ENCODE assay signal across 11 cellular contexts in genomic region chr14:88189840-88190191, GRCh38.
DNase-seq lines count a peak whose midpoint lies in the region; ATAC-seq, FAIRE-seq and TF ChIP-seq lines count a peak whose summit lies in the region.
"Had no signal": no experiment of that assay in that cellular context is flagged by ENCODE, and none has a peak within 500 bp of the region (broad histone marks: within the 10 kb centered on the region; RNA-seq: fewer than 3 reads in every experiment).

No MANE protein-coding gene starts in this region.

- H3K4me3 ChIP-seq in A549 (no peak overlapping the region), IMR-90 (ENCODE audit: insufficient read depth, low read depth, low read length) (no peak overlapping the region), endocrine pancreas (ENCODE audit: control insufficient read depth, insufficient read depth, low read length) (peak overlapping the region; percentile 89), mucosa of descending colon (no peak overlapping the region), prostate gland (no peak overlapping the region)
- H3K4me3 ChIP-seq: left lung had no signal

- TF ChIP-seq CTCF in A549 (IDR thresholded peaks at IDR 0.05), result no peak
- TF ChIP-seq CTCF in IMR-90 (conservative IDR thresholded peaks at IDR 0.05; ENCODE audit: low read depth, low read length), result no peak
- TF ChIP-seq CTCF in mucosa of descending colon (IDR thresholded peaks at IDR 0.05), result no peak
- no peak for TF ChIP-seq CTCF in prostate gland (IDR thresholded peaks at IDR 0.05)
- TF ChIP-seq CTCF in GM13976 (IDR thresholded peaks at IDR 0.05; ENCODE audit: borderline replicate concordance, control extremely low read depth, extremely low read depth, insufficient read depth, missing control alignments), result no peak

- H3K27ac ChIP-seq in A549 (no peak overlapping the region), IMR-90 (ENCODE audit: insufficient read depth, low read length) (no peak overlapping the region), prostate gland (no peak overlapping the region)
- H3K27ac ChIP-seq: heart right ventricle, left lung had no signal

- no peaks in the 10 kb centered on the region for H3K36me3 ChIP-seq in IMR-90 (ENCODE audit: control insufficient read depth, insufficient read depth, low read length)
- H3K36me3 ChIP-seq in endocrine pancreas (ENCODE audit: control insufficient read depth, insufficient read depth, low read length), result no peaks in the 10 kb centered on the region
- no peaks in the 10 kb centered on the region for H3K36me3 ChIP-seq in mucosa of descending colon (ENCODE audit: low read depth)
- no peaks in the 10 kb centered on the region for H3K36me3 ChIP-seq in prostate gland
- H3K36me3 ChIP-seq: heart right ventricle, left lung had no signal

- H2AK5ac ChIP-seq in IMR-90 (ENCODE audit: low read depth, low read length), result no peak overlapping the region

- H3K4me2 ChIP-seq in A549 (no peak overlapping the region; the same call in 2 of the 3 replicates), IMR-90 (ENCODE audit: low read depth, low read length) (peak overlapping the region; percentile 90)

- H4K5ac ChIP-seq in IMR-90 (ENCODE audit: low read depth, low read length), result no peak overlapping the region

- no peaks in the 10 kb centered on the region for H3K9me1 ChIP-seq in IMR-90 (ENCODE audit: insufficient read depth, low read length)

- TF ChIP-seq RAD21 in A549 (conservative IDR thresholded peaks at IDR 0.05 in 1 of 2, IDR thresholded peaks at IDR 0.05 in 1 of 2) (no peak), IMR-90 (IDR thresholded peaks at IDR 0.05; ENCODE audit: low read length) (no peak)

- no peak overlapping the region for H4K8ac ChIP-seq in IMR-90 (ENCODE audit: low read depth in 2 of 2, low read length in 2 of 2)

- no peaks in the 10 kb centered on the region for H3K79me1 ChIP-seq in IMR-90 (ENCODE audit: low read depth in 1 of 2, low read length in 2 of 2)

- no peak overlapping the region for H3K23ac ChIP-seq in IMR-90 (ENCODE audit: low read depth, low read length)

- no peak overlapping the region for H2AFZ ChIP-seq in IMR-90 (replicated peaks; ENCODE audit: low read length, poor library complexity)

- CTCF ChIA-PET in A549 (lab: Yijun Ruan, JAX) (interaction anchor here (0.9 to 5.1 kb wide), 38 partner anchors 9 to 523 kb away, joined by 3 to 76 read pairs (median 6); partner anchors contain the start of gene SPATA7), IMR-90 (lab: Yijun Ruan, JAX) (interaction anchor here (0.5 to 1.6 kb wide), 16 partner anchors 8 to 370 kb away, joined by 3 to 11 read pairs (median 4); no protein-coding TSS in a partner anchor)

- TF ChIP-seq POLR2A in A549 (IDR thresholded peaks at IDR 0.05; ENCODE audit: low read length) (no peak), IMR-90 (IDR thresholded peaks at IDR 0.05; ENCODE audit: low read depth, low read length) (no peak), prostate gland (IDR thresholded peaks at IDR 0.05) (no peak)

- H2BK5ac ChIP-seq in IMR-90 (ENCODE audit: low read depth, low read length, poor library complexity, severe bottlenecking), result no peak overlapping the region

- H3K27me3 ChIP-seq in IMR-90 (ENCODE audit: control insufficient read depth, insufficient read depth, low read length) (peaks cover 4% of the 10 kb centered on the region), endocrine pancreas (ENCODE audit: control insufficient read depth, insufficient read depth, low read length) (no peaks in the 10 kb centered on the region), prostate gland (replicated peaks; ENCODE audit: insufficient read depth) (no peaks in the 10 kb centered on the region)

- H4K20me1 ChIP-seq in IMR-90 (ENCODE audit: insufficient read depth, low read length), result no peaks in the 10 kb centered on the region

- POLR2A ChIA-PET in A549 (lab: Yijun Ruan, JAX) (no interaction called here), IMR-90 (lab: Charles Lee; ENCODE audit: unreplicated experiment) (no interaction called here)

- 51% methylated on average over 2 of the region's 2 CpGs for WGBS in A549 (ENCODE audit: missing lambda C conversion rate)
- no CpG with 5 or more reads among the region's 2 CpGs for WGBS in IMR-90 (ENCODE audit: extremely low coverage in 2 of 2, insufficient read length in 1 of 2), 2 experiments
- WGBS in prostate gland, result 40% methylated on average over 2 of the region's 2 CpGs

- intact Hi-C loops in IMR-90 (cut with micrococcal nuclease), result loop anchor here (1.0 to 5.0 kb wide), 6 partner anchors 195 to 370 kb away; partner anchors contain the start of gene SPATA7
- intact Hi-C loops in mucosa of descending colon (cut with DNase I, micrococcal nuclease), result loop anchor here in 1 of 2 donors (10.0 kb wide), 1 partner anchor 195 kb away; the partner anchor contains the start of gene SPATA7
- intact Hi-C loops in prostate gland (cut with DNase I), result loop anchor here (5.0 to 10.0 kb wide), 3 partner anchors 192 to 675 kb away; partner anchors contain the start of gene ZC3H14

- no peak overlapping the region for H2BK20ac ChIP-seq in IMR-90 (ENCODE audit: low read depth, low read length)

- DNase-seq in A549 (ENCODE audit: low read depth in 1 of 2, low spot score in 1 of 2) (no peak), IMR-90 (no peak), mucosa of descending colon (no peak), prostate gland (ENCODE audit: low spot score) (no peak), NCI-H1417 (lab: John Stamatoyannopoulos, UW) (no peak), GM13976 (ENCODE audit: low spot score) (no peak)
- DNase-seq: GF-D8 had no signal

- ATAC-seq in A549 (peak; percentile 10 to 25; a peak in 3 of 6 replicates), IMR-90 (ENCODE audit: low read depth) (peak; percentile 44), mucosa of descending colon (peak; percentile 57), GM21526 (IDR thresholded peaks at IDR 0.05; ENCODE audit: low FRiP score, unreplicated experiment) (no peak)

- no peak for FAIRE-seq in A549 (lab: Jason Lieb, UNC)

- no peak overlapping the region for H2AK9ac ChIP-seq in IMR-90 (replicated peaks; ENCODE audit: low read depth, low read length, poor library complexity)

- no peak overlapping the region for H2BK120ac ChIP-seq in IMR-90 (ENCODE audit: low read depth, low read length)

- BruUV-seq in IMR-90 (replicated peaks; lab: Mats Ljungman, UMichigan), result no TSS peak

- no peak overlapping the region for H4K91ac ChIP-seq in IMR-90 (ENCODE audit: insufficient read depth, low read depth, low read length)

- no peak overlapping the region for H3K18ac ChIP-seq in IMR-90 (ENCODE audit: low read depth, low read length)

- H3K9ac ChIP-seq in IMR-90 (ENCODE audit: low read depth, low read length), result no peak overlapping the region
- H3K9ac ChIP-seq in endocrine pancreas (ENCODE audit: control insufficient read depth, insufficient read depth, low read length), result no peak overlapping the region

- H3K14ac ChIP-seq in IMR-90 (replicated peaks; ENCODE audit: low read depth, low read length), result no peak overlapping the region

- H3K56ac ChIP-seq in IMR-90 (ENCODE audit: extremely low read depth, insufficient read depth, low read length), result no peak overlapping the region

- in situ Hi-C loops in IMR-90 (cut with MboI; ENCODE audit: low sequenced_read_pairs), result loop anchor here (10.0 kb wide), 1 partner anchor 365 kb away; the partner anchor contains the start of gene PTPN21
- in situ Hi-C loops in GM13976 (cut with MboI; ENCODE audit: low sequenced_read_pairs, unreplicated experiment), result no loop called here

- dilution Hi-C loops in IMR-90 (cut with HindIII; ENCODE audit: low sequenced_read_pairs, unreplicated experiment), result no loop called here

- no peaks in the 10 kb centered on the region for H3K9me3 ChIP-seq in A549
- no peaks in the 10 kb centered on the region for H3K9me3 ChIP-seq in IMR-90 (ENCODE audit: control insufficient read depth, insufficient read depth, low read length)
- H3K9me3 ChIP-seq in endocrine pancreas (ENCODE audit: control insufficient read depth, low read length), result no peaks in the 10 kb centered on the region
- H3K9me3 ChIP-seq in mucosa of descending colon, result no peaks in the 10 kb centered on the region
- H3K9me3 ChIP-seq in prostate gland, result no peaks in the 10 kb centered on the region
- H3K9me3 ChIP-seq: heart right ventricle, left lung had no signal

- TF ChIP-seq EP300 in A549 (IDR thresholded peaks at IDR 0.05), result no peak

- no peak overlapping the region for H3K4ac ChIP-seq in IMR-90 (ENCODE audit: low read depth, low read length)

- H3K4me1 ChIP-seq in A549 (peaks cover 4% of the 10 kb centered on the region; the same call in 1 of the 3 replicates), IMR-90 (ENCODE audit: control insufficient read depth, insufficient read depth, low read length) (peaks cover 4% of the 10 kb centered on the region; the same call in 1 of the 2 replicates), endocrine pancreas (ENCODE audit: control insufficient read depth, insufficient read depth, low read length) (no peaks in the 10 kb centered on the region), mucosa of descending colon (ENCODE audit: low read depth) (peaks cover 15% of the 10 kb centered on the region), prostate gland (replicated peaks) (no peaks in the 10 kb centered on the region)

- H2BK15ac ChIP-seq in IMR-90 (ENCODE audit: low read depth, low read length), result no peak overlapping the region

TF ChIP-seq in A549, 52 proteins besides CTCF, POLR2A, EP300 and RAD21 (continues in another document):
- TF ChIP-seq FOSB (CRISPR knock-in tag; IDR thresholded peaks at IDR 0.05), result no peak
- TF ChIP-seq ZSCAN20 (CRISPR knock-in tag; IDR thresholded peaks at IDR 0.05), result no peak

TF ChIP-seq in IMR-90, 13 proteins besides CTCF, POLR2A, EP300 and RAD21 (continues in another document):
- TF ChIP-seq CEBPB (IDR thresholded peaks at IDR 0.05; ENCODE audit: low read depth, low read length) (no peak), USF2 (IDR thresholded peaks at IDR 0.05; ENCODE audit: low read depth, low read length) (no peak), CHD1 (IDR thresholded peaks at IDR 0.05; ENCODE audit: low read depth, low read length) (no peak), RCOR1 (IDR thresholded peaks at IDR 0.05; ENCODE audit: insufficient replicate concordance, low read length) (no peak), RFX5 (IDR thresholded peaks at IDR 0.05; ENCODE audit: low read depth, low read length) (no peak)
